In the genomic region with DNA sequence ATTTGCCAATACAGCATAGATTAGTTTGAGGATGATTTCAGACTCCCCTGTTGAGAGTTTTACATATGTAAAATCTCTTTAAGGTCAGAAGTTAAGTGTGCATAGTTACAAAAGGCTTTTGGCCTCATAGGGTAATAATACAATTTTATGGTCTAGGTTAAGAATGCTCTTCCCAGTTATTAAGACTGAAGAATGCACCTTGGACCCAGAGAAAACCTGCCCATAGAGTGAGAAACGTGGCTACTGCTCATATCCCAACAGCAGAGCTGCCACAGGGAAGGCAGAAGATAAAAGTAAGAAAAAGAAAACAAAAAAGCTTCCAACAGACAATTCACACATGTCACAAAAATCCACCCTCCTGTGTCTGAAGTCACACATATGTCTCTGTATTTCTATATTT, we compare ENCODE assay signal across 30 cellular contexts.
"Had no signal": no experiment of that assay in that cellular context is flagged by ENCODE, and none has a peak within 500 bp of the region (broad histone marks: within the 10 kb centered on the region; RNA-seq: fewer than 3 reads in every experiment).

No MANE protein-coding gene starts in this region.

- H3K9me3 ChIP-seq: ascending aorta, MG63, SJCRH30 had no signal

- ATAC-seq: activated T-cell treated with anti-CD3 and anti-CD28 coated beads, Interleukin-2, amount 50 U/mL, for 72 hours; activated T-helper 17 cell treated with anti-CD3 and anti-CD28 coated beads, Interleukin-2, amount 50 U/mL, for 72 hours; Panc1 had no signal

- H3K4me1 ChIP-seq: ascending aorta, SJCRH30 had no signal

- H3K36me3 ChIP-seq: ascending aorta, cardiac muscle cell, MG63, WERI-Rb-1 had no signal

- H3K27me3 ChIP-seq: ascending aorta, cardiac muscle cell, MG63, SJCRH30 had no signal

- DNase-seq: activated CD4-positive, alpha-beta memory T cell treated with anti-CD3 and anti-CD28 coated beads, Interleukin-2, amount 10 ng/mL, durations not matched to agents 7 days and 5 days; activated CD4-positive, alpha-beta T cell treated with anti-CD3 and anti-CD28 coated beads for 1 hour; activated CD4-positive, alpha-beta T cell treated with anti-CD3 and anti-CD28 coated beads for 48 hours; activated CD4-positive, CD25-positive, alpha-beta regulatory T cell; activated effector memory CD4-positive, alpha-beta T cell treated with anti-CD3 and anti-CD28 coated beads, Interleukin-2, amount 50 U/mL, for 16 hours; activated naive CD4-positive, alpha-beta T cell; activated naive CD4-positive, alpha-beta T cell treated with anti-CD3 and anti-CD28 coated beads, Interleukin-2, amount 50 U/mL, for 16 hours; activated naive CD8-positive, alpha-beta T cell treated with anti-CD3 and anti-CD28 coated beads for 36 hours; activated T-cell treated with anti-CD3 and anti-CD28 coated beads, Interleukin-2, amount 50 U/mL, for 1 hour; activated T-cell treated with anti-CD3 and anti-CD28 coated beads, Interleukin-2, amount 50 U/mL, for 72 hours; amniotic stem cell; Kasumi-1; KG1; MG63; NCI-H1048; NCI-H1105 treated with DMSO at 0.1 percent for 48 hours; NCI-H1436; NCI-H1694; NCI-H2029; NCI-H345; NCI-H526; SHP77; SJCRH30; T1000; WERI-Rb-1 had no signal

- H3K4me3 ChIP-seq: ascending aorta, cardiac muscle cell, MG63, SJCRH30, SK-N-MC had no signal

- H3K27ac ChIP-seq: ascending aorta, cardiac muscle cell, SJCRH30, SK-N-MC, WERI-Rb-1 had no signal
